1 cellular context compared by ENCODE assay signal in the genomic region with DNA sequence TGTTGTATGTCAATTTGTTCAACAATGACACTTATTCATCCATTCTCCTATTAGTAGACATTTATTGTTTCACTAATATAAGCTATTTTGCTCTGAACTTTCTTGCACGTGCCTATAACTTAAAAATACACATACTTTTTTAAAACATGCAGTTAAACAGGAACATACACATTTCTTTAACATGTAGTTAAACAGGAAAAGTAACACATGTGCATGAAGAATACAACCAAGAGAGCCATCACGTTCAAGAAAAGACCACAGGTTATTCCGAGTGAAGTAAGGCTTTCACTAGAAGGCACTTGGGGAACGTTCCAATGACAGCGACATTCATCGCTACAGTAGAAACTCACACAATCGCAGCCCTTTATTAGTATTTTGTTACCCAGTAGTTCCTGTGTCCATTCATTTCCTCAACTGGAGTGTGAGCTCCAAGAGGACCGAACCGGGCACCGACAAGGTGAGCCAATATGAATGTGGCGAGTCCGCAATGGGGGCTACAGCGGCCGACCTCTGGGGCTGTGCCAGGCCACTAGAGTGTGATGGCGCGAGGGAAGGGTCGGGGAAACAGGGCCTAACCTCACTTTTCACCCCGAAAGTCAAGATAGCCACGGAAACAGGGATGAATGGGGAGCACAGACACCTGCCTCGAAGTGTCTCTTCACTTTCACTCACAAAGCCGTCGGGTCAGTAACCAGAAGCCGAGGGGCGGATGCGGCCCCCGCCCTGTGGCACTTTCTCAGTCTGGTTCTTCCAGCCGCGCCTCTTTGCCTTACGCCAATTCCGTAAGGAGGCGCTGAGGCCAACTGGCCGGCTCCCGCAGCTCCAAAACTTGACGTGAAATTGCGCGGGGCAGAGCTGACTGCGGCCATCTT.
A peak's percentile ranks its signal among the peaks of the same experiment; 100 is the strongest.
TF ChIP-seq lines count a peak whose summit lies in the region.

No MANE protein-coding gene starts in this region.

TF ChIP-seq in K562, 482 proteins besides CTCF, POLR2A, EP300 and RAD21 (continued from another document and continues in another):
- TF ChIP-seq, protein P1, sequence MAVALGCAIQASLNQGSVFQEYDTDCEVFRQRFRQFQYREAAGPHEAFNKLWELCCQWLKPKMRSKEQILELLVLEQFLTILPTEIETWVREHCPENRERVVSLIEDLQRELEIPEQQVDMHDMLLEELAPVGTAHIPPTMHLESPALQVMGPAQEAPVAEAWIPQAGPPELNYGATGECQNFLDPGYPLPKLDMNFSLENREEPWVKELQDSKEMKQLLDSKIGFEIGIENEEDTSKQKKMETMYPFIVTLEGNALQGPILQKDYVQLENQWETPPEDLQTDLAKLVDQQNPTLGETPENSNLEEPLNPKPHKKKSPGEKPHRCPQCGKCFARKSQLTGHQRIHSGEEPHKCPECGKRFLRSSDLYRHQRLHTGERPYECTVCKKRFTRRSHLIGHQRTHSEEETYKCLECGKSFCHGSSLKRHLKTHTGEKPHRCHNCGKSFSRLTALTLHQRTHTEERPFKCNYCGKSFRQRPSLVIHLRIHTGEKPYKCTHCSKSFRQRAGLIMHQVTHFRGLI (CRISPR knock-in tag; IDR thresholded peaks at IDR 0.05), result no peak
- TF ChIP-seq CBX1 (IDR thresholded peaks at IDR 0.05; ENCODE audit: low read depth) (no peak), RBBP5 (IDR thresholded peaks at IDR 0.05; ENCODE audit: borderline replicate concordance, insufficient read depth, low read length, poor library complexity, severe bottlenecking) (peak; percentile 85), TRIM24 (IDR thresholded peaks at IDR 0.05) (0 out of 4 replicates have a peak, but pooled peaks of 1 of the 2 experiments have one; percentile 11), PML (IDR thresholded peaks at IDR 0.05; ENCODE audit: low read length) (peak; percentile 27; the same call in 1 of the 2 replicates), ZNF79 (CRISPR knock-in tag; IDR thresholded peaks at IDR 0.05; ENCODE audit: low read depth) (no peak), NONO (IDR thresholded peaks at IDR 0.05; ENCODE audit: low read depth in 2 of 2, low read length in 1 of 2) (0 out of 4 replicates have a peak, but pooled peaks of 1 of the 2 experiments have one; percentile 8), RFX7 (CRISPR knock-in tag; IDR thresholded peaks at IDR 0.05) (no peak), ZNF445 (CRISPR knock-in tag; IDR thresholded peaks at IDR 0.05; ENCODE audit: low read depth) (no peak), FOXJ3 (CRISPR knock-in tag; IDR thresholded peaks at IDR 0.05) (no peak), RFX1 (IDR thresholded peaks at IDR 0.05) (no peak), RFX5 (IDR thresholded peaks at IDR 0.05; ENCODE audit: low read depth, low read length) (0 out of 2 replicates have a peak, but pooled peaks have one; percentile 7), BRD9 (IDR thresholded peaks at IDR 0.05; ENCODE audit: low read depth, partially characterized antibody) (peak; percentile 58), GABPB1 (CRISPR knock-in tag; IDR thresholded peaks at IDR 0.05) (peak; percentile 2; the same call in 1 of the 2 replicates), ZNF431 (CRISPR knock-in tag; IDR thresholded peaks at IDR 0.05) (no peak), POLR2H (tag; IDR thresholded peaks at IDR 0.05; ENCODE audit: low read depth) (no peak), RCOR1 (IDR thresholded peaks at IDR 0.05; ENCODE audit: borderline replicate concordance in 1 of 2, low read depth in 2 of 2, low read length in 2 of 2) (peak in 1 of 2 experiments; percentile 24; a peak in 1 of 4 replicates), FIP1L1 (IDR thresholded peaks at IDR 0.05; ENCODE audit: low read depth, low read length, poor library complexity, severe bottlenecking) (no peak), ELF1 (tag; IDR thresholded peaks at IDR 0.05) (no peak), HNRNPL (IDR thresholded peaks at IDR 0.05; ENCODE audit: low read depth, low read length) (no peak), SMARCA4 (IDR thresholded peaks at IDR 0.05) (0 out of 2 replicates have a peak, but pooled peaks have one; percentile 18), TEAD1 (CRISPR knock-in tag; IDR thresholded peaks at IDR 0.05) (0 out of 4 replicates have a peak, but pooled peaks of 1 of the 2 experiments have one; percentile 0), ZNF253 (CRISPR knock-in tag; conservative IDR thresholded peaks at IDR 0.05) (no peak), YY1 (IDR thresholded peaks at IDR 0.05; ENCODE audit: borderline replicate concordance in 1 of 3, control insufficient read depth in 1 of 3, extremely low read depth in 1 of 3, insufficient read depth in 3 of 3, insufficient read length in 1 of 3, insufficient replicate concordance in 2 of 3, low read depth in 1 of 3, low read length in 2 of 3) (peak in 2 of 3 experiments; percentile 83 to 94), CTBP1 (IDR thresholded peaks at IDR 0.05; ENCODE audit: borderline replicate concordance) (peak; percentile 59)
- TF ChIP-seq, protein P2, sequence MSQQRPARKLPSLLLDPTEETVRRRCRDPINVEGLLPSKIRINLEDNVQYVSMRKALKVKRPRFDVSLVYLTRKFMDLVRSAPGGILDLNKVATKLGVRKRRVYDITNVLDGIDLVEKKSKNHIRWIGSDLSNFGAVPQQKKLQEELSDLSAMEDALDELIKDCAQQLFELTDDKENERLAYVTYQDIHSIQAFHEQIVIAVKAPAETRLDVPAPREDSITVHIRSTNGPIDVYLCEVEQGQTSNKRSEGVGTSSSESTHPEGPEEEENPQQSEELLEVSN (IDR thresholded peaks at IDR 0.05; ENCODE audit: borderline replicate concordance in 1 of 2, extremely low read depth in 1 of 2, insufficient read depth in 1 of 2, insufficient read length in 1 of 2, low read depth in 1 of 2, low read length in 1 of 2, poor library complexity in 1 of 2, severe bottlenecking in 1 of 2), result peak in 1 of 2 experiments; percentile 46
- TF ChIP-seq, protein P3, sequence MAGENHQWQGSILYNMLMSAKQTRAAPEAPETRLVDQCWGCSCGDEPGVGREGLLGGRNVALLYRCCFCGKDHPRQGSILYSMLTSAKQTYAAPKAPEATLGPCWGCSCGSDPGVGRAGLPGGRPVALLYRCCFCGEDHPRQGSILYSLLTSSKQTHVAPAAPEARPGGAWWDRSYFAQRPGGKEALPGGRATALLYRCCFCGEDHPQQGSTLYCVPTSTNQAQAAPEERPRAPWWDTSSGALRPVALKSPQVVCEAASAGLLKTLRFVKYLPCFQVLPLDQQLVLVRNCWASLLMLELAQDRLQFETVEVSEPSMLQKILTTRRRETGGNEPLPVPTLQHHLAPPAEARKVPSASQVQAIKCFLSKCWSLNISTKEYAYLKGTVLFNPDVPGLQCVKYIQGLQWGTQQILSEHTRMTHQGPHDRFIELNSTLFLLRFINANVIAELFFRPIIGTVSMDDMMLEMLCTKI (IDR thresholded peaks at IDR 0.05; ENCODE audit: partially characterized antibody), result no peak
- TF ChIP-seq, protein P4, sequence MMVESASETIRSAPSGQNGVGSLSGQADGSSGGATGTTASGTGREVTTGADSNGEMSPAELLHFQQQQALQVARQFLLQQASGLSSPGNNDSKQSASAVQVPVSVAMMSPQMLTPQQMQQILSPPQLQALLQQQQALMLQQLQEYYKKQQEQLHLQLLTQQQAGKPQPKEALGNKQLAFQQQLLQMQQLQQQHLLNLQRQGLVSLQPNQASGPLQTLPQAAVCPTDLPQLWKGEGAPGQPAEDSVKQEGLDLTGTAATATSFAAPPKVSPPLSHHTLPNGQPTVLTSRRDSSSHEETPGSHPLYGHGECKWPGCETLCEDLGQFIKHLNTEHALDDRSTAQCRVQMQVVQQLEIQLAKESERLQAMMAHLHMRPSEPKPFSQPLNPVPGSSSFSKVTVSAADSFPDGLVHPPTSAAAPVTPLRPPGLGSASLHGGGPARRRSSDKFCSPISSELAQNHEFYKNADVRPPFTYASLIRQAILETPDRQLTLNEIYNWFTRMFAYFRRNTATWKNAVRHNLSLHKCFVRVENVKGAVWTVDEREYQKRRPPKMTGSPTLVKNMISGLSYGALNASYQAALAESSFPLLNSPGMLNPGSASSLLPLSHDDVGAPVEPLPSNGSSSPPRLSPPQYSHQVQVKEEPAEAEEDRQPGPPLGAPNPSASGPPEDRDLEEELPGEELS (CRISPR knock-in tag; IDR thresholded peaks at IDR 0.05; ENCODE audit: borderline replicate concordance), result no peak
- TF ChIP-seq, protein P5, sequence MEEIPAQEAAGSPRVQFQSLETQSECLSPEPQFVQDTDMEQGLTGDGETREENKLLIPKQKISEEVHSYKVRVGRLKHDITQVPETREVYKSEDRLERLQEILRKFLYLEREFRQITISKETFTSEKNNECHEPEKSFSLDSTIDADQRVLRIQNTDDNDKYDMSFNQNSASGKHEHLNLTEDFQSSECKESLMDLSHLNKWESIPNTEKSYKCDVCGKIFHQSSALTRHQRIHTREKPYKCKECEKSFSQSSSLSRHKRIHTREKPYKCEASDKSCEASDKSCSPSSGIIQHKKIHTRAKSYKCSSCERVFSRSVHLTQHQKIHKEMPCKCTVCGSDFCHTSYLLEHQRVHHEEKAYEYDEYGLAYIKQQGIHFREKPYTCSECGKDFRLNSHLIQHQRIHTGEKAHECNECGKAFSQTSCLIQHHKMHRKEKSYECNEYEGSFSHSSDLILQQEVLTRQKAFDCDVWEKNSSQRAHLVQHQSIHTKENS (CRISPR knock-in tag; IDR thresholded peaks at IDR 0.05), result no peak
- TF ChIP-seq, protein P6, sequence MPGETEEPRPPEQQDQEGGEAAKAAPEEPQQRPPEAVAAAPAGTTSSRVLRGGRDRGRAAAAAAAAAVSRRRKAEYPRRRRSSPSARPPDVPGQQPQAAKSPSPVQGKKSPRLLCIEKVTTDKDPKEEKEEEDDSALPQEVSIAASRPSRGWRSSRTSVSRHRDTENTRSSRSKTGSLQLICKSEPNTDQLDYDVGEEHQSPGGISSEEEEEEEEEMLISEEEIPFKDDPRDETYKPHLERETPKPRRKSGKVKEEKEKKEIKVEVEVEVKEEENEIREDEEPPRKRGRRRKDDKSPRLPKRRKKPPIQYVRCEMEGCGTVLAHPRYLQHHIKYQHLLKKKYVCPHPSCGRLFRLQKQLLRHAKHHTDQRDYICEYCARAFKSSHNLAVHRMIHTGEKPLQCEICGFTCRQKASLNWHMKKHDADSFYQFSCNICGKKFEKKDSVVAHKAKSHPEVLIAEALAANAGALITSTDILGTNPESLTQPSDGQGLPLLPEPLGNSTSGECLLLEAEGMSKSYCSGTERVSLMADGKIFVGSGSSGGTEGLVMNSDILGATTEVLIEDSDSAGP (CRISPR knock-in tag; IDR thresholded peaks at IDR 0.05), result no peak
- TF ChIP-seq, protein P7, sequence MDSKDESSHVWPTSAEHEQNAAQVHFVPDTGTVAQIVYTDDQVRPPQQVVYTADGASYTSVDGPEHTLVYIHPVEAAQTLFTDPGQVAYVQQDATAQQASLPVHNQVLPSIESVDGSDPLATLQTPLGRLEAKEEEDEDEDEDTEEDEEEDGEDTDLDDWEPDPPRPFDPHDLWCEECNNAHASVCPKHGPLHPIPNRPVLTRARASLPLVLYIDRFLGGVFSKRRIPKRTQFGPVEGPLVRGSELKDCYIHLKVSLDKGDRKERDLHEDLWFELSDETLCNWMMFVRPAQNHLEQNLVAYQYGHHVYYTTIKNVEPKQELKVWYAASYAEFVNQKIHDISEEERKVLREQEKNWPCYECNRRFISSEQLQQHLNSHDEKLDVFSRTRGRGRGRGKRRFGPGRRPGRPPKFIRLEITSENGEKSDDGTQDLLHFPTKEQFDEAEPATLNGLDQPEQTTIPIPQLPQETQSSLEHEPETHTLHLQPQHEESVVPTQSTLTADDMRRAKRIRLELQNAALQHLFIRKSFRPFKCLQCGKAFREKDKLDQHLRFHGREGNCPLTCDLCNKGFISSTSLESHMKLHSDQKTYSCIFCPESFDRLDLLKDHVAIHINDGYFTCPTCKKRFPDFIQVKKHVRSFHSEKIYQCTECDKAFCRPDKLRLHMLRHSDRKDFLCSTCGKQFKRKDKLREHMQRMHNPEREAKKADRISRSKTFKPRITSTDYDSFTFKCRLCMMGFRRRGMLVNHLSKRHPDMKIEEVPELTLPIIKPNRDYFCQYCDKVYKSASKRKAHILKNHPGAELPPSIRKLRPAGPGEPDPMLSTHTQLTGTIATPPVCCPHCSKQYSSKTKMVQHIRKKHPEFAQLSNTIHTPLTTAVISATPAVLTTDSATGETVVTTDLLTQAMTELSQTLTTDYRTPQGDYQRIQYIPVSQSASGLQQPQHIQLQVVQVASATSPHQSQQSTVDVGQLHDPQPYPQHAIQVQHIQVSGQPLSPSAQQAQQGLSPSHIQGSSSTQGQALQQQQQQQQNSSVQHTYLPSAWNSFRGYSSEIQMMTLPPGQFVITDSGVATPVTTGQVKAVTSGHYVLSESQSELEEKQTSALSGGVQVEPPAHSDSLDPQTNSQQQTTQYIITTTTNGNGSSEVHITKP (IDR thresholded peaks at IDR 0.05; ENCODE audit: partially characterized antibody), result peak; percentile 91
- TF ChIP-seq, protein P8, sequence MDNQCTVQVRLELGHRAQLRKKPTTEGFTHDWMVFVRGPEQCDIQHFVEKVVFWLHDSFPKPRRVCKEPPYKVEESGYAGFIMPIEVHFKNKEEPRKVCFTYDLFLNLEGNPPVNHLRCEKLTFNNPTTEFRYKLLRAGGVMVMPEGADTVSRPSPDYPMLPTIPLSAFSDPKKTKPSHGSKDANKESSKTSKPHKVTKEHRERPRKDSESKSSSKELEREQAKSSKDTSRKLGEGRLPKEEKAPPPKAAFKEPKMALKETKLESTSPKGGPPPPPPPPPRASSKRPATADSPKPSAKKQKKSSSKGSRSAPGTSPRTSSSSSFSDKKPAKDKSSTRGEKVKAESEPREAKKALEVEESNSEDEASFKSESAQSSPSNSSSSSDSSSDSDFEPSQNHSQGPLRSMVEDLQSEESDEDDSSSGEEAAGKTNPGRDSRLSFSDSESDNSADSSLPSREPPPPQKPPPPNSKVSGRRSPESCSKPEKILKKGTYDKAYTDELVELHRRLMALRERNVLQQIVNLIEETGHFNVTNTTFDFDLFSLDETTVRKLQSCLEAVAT (IDR thresholded peaks at IDR 0.05), result no peak
- TF ChIP-seq, protein P9, sequence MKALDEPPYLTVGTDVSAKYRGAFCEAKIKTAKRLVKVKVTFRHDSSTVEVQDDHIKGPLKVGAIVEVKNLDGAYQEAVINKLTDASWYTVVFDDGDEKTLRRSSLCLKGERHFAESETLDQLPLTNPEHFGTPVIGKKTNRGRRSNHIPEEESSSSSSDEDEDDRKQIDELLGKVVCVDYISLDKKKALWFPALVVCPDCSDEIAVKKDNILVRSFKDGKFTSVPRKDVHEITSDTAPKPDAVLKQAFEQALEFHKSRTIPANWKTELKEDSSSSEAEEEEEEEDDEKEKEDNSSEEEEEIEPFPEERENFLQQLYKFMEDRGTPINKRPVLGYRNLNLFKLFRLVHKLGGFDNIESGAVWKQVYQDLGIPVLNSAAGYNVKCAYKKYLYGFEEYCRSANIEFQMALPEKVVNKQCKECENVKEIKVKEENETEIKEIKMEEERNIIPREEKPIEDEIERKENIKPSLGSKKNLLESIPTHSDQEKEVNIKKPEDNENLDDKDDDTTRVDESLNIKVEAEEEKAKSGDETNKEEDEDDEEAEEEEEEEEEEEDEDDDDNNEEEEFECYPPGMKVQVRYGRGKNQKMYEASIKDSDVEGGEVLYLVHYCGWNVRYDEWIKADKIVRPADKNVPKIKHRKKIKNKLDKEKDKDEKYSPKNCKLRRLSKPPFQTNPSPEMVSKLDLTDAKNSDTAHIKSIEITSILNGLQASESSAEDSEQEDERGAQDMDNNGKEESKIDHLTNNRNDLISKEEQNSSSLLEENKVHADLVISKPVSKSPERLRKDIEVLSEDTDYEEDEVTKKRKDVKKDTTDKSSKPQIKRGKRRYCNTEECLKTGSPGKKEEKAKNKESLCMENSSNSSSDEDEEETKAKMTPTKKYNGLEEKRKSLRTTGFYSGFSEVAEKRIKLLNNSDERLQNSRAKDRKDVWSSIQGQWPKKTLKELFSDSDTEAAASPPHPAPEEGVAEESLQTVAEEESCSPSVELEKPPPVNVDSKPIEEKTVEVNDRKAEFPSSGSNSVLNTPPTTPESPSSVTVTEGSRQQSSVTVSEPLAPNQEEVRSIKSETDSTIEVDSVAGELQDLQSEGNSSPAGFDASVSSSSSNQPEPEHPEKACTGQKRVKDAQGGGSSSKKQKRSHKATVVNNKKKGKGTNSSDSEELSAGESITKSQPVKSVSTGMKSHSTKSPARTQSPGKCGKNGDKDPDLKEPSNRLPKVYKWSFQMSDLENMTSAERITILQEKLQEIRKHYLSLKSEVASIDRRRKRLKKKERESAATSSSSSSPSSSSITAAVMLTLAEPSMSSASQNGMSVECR (CRISPR knock-in tag; IDR thresholded peaks at IDR 0.05), result 0 out of 2 replicates have a peak, but pooled peaks have one; percentile 3
